ENCODE assay signal across 9 cellular contexts in the genomic region with DNA sequence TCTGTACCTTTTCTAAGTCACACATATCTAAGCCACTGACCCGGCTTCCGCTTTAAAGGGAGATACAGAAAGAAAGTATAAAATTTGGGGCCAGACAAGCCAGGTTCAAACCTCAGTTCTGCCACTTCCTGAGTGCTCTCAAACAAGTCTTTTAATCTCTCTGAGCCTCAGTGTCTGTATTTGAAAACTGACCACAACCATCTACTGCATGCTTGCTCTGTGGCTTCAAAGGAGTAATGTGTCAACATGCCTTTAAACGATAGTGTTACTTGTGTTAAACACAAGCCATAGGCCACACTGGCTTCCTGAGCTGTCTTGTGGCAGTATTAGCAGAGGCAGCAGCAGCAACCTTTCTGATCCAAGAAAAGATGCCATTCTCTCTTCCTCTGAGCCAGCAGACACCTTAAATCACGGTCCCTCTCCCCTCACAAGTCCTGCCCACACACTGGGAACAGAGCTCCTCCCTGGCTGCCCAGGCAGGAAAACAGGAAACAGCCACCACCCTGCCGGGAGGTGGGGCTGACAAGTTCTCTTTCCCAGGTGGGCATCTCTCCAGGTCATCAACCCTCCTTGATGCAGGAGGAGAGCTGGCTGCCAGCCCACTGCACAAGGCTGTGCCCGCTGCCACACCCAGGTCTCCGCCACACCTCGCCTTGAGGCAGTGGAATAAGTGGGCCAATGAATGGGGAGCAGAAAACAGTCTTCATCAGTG. TPM values are rescaled to one million over a fixed set of nuclear protein-coding genes. Genes with fewer than 3 reads are reported as not detected.
DNase-seq lines count a peak whose midpoint lies in the region; ATAC-seq, FAIRE-seq and TF ChIP-seq lines count a peak whose summit lies in the region.
"Had no signal": no experiment of that assay in that cellular context is flagged by ENCODE, and none has a peak within 500 bp of the region (broad histone marks: within the 10 kb centered on the region; RNA-seq: fewer than 3 reads in every experiment).

No MANE protein-coding gene starts in this region.

- DNase-seq in Right ventricle myocardium superior (peak; percentile 68), right atrium auricular region (ENCODE audit: low spot score) (no peak), fibroblast of lung (ENCODE audit: low read depth in 2 of 2) (peak in 1 of 2 donors; percentile 88), spleen (peak; percentile 78), GM19239 (ENCODE audit: insufficient read length, low spot score) (no peak), NCI-H187 (lab: John Stamatoyannopoulos, UW) (no peak), sigmoid colon (no peak)
- no peak for DNase-seq in T-helper 2 cell treated with Interferon-gamma antibody and Interleukin-4, amounts not matched to agents 5 μg/mL and 100 μg/mL, for 36 hours (ENCODE audit: low spot score)

- 41 to 53% (median 48%) methylated on average over 7 to 8 of the region's 8 CpGs for WGBS in spleen, 5 donors
- 33 to 45% methylated on average over 8 of the region's 8 CpGs for WGBS in sigmoid colon, 2 donors

- no peaks in the 10 kb centered on the region for H3K36me3 ChIP-seq in right atrium auricular region
- peaks cover 1% of the 10 kb centered on the region for H3K36me3 ChIP-seq in fibroblast of lung (ENCODE audit: control insufficient read depth, insufficient read depth, low read length)
- H3K36me3 ChIP-seq in spleen = peaks cover 0 to 4% (median 0%) of the 10 kb centered on the region in 6 donors
- H3K36me3 ChIP-seq in sigmoid colon = no peaks in the 10 kb centered on the region

- peaks cover 14% of the 10 kb centered on the region for H3K4me1 Mint-ChIP-seq in T-helper 2 cell treated with Interferon-gamma antibody and Interleukin-4, amounts not matched to agents 5 μg/mL and 100 μg/mL, for 36 hours (ENCODE audit: low read depth)

- TF ChIP-seq CTCF in right atrium auricular region (IDR thresholded peaks at IDR 0.05) (no peak), fibroblast of lung (conservative IDR thresholded peaks at IDR 0.05 in 1 of 2, IDR thresholded peaks at IDR 0.05 in 1 of 2; ENCODE audit: low read depth in 1 of 2, low read length in 2 of 2) (no peak), spleen (IDR thresholded peaks at IDR 0.05 in 8 of 11, conservative IDR thresholded peaks at IDR 0.05 in 3 of 11) (no peak), sigmoid colon (IDR thresholded peaks at IDR 0.05) (no peak)

- no peak for TF ChIP-seq EP300 in sigmoid colon (IDR thresholded peaks at IDR 0.05)

- intact Hi-C loops in Right ventricle myocardium superior (cut with DNase I) = no loop called here
- intact Hi-C loops in spleen (cut with DNase I; ENCODE audit: low total_unique reads) = no loop called here
- intact Hi-C loops in sigmoid colon (cut with DNase I) = no loop called here

- no peak overlapping the region for H3K9ac ChIP-seq in fibroblast of lung (ENCODE audit: insufficient read depth, low read length)

- no peaks in the 10 kb centered on the region for H4K20me1 ChIP-seq in fibroblast of lung (ENCODE audit: control insufficient read depth, extremely low read depth, insufficient read depth, low read length)

- peak overlapping the region; percentile 81 for H2AFZ ChIP-seq in fibroblast of lung (ENCODE audit: low read length)

- H3K9me3 ChIP-seq in right atrium auricular region (no peaks in the 10 kb centered on the region), fibroblast of lung (ENCODE audit: control insufficient read depth, insufficient read depth, low read depth, low read length) (no peaks in the 10 kb centered on the region), spleen (no peaks in the 10 kb centered on the region), sigmoid colon (no peaks in the 10 kb centered on the region)

- H3K4me1 ChIP-seq in right atrium auricular region = peaks cover 0 to 18% of the 10 kb centered on the region in 2 donors
- H3K4me1 ChIP-seq in fibroblast of lung (ENCODE audit: control insufficient read depth, extremely low read depth, insufficient read depth, low read length) = peaks cover 18% of the 10 kb centered on the region
- H3K4me1 ChIP-seq in spleen = peaks cover 12 to 77% (median 37%) of the 10 kb centered on the region in 6 donors
- H3K4me1 ChIP-seq in sigmoid colon = no peaks in the 10 kb centered on the region

- H3K4me2 ChIP-seq in fibroblast of lung (ENCODE audit: extremely low read depth, insufficient read depth, low read length) = peak overlapping the region; percentile 7

- no peak overlapping the region for H3K4me3 ChIP-seq in right atrium auricular region
- H3K4me3 ChIP-seq in fibroblast of lung (replicated peaks in 1 of 4; ENCODE audit: control extremely low read depth in 1 of 4, insufficient read depth in 1 of 4, low read depth in 3 of 4, low read length in 4 of 4) = no peak overlapping the region
- H3K4me3 ChIP-seq in spleen = peak overlapping the region in 1 of 8 donors; percentile 23
- no peak overlapping the region for H3K4me3 ChIP-seq in sigmoid colon

- peak overlapping the region; percentile 75 for H3K27ac Mint-ChIP-seq in T-helper 2 cell treated with Interferon-gamma antibody and Interleukin-4, amounts not matched to agents 5 μg/mL and 100 μg/mL, for 36 hours

- no peaks in the 10 kb centered on the region for H3K79me2 ChIP-seq in fibroblast of lung (ENCODE audit: control insufficient read depth, insufficient read depth, low read length)

- no peak for FAIRE-seq in GM19239 (lab: Jason Lieb, UNC)

- no peaks in the 10 kb centered on the region for H3K36me3 Mint-ChIP-seq in T-helper 2 cell treated with Interferon-gamma antibody and Interleukin-4, amounts not matched to agents 5 μg/mL and 100 μg/mL, for 36 hours (ENCODE audit: low read depth)

- no peaks in the 10 kb centered on the region for H3K27me3 Mint-ChIP-seq in T-helper 2 cell treated with Interferon-gamma antibody and Interleukin-4, amounts not matched to agents 5 μg/mL and 100 μg/mL, for 36 hours (ENCODE audit: low read depth)

- H3K27me3 ChIP-seq in right atrium auricular region (no peaks in the 10 kb centered on the region), fibroblast of lung (ENCODE audit: control insufficient read depth, insufficient read depth, low read length) (no peaks in the 10 kb centered on the region), spleen (replicated peaks in 1 of 7) (no peaks in the 10 kb centered on the region), sigmoid colon (no peaks in the 10 kb centered on the region)

- peak overlapping the region in 1 of 2 donors; percentile 40 for H3K27ac ChIP-seq in right atrium auricular region
- peak overlapping the region; percentile 13 for H3K27ac ChIP-seq in fibroblast of lung (ENCODE audit: insufficient read depth, low read length)
- H3K27ac ChIP-seq in spleen = peak overlapping the region in 7 of 8 donors; percentile 46 to 82 (median 64)
- peak overlapping the region in 1 of 4 donors; percentile 10 for H3K27ac ChIP-seq in sigmoid colon

- H3K9me3 Mint-ChIP-seq in T-helper 2 cell treated with Interferon-gamma antibody and Interleukin-4, amounts not matched to agents 5 μg/mL and 100 μg/mL, for 36 hours = no peaks in the 10 kb centered on the region

- peak; percentile 56 for ATAC-seq in Right ventricle myocardium superior (ENCODE audit: poor library complexity)

- TF ChIP-seq POLR2A in spleen (IDR thresholded peaks at IDR 0.05) (no peak), sigmoid colon (IDR thresholded peaks at IDR 0.05) (no peak)

- peak overlapping the region; percentile 29 for H3K4me3 Mint-ChIP-seq in T-helper 2 cell treated with Interferon-gamma antibody and Interleukin-4, amounts not matched to agents 5 μg/mL and 100 μg/mL, for 36 hours

RNA-seq across cellular contexts. Expression of a gene that starts 10.7 kb away (rescaled TPM):
- total RNA-seq in Right ventricle myocardium superior = 15.6 TPM
- 10 to 100 TPM; 12.2 to 13.6 TPM for total RNA-seq in right atrium auricular region
- 15.2 and 27.2 TPM in 2 replicates for total RNA-seq in fibroblast of lung
- polyA plus RNA-seq in fibroblast of lung = 30.0 and 31.3 TPM in 2 replicates
- polyA plus RNA-seq in fibroblast of lung (2012) = 18.1 and 22.7 TPM in 2 replicates
- 49.9 and 55.8 TPM in 2 replicates for polyA minus RNA-seq in fibroblast of lung (ENCODE audit: low replicate concordance)
- 10 to 100 TPM; 32.0 to 52.6 (median 43.0) TPM for total RNA-seq in spleen
- 1 to 10 TPM; 3.4 to 6.4 (median 3.6) TPM for polyA plus RNA-seq in spleen
- 10 to 100 TPM in 1 of 4 donors, 1 to 10 TPM in 3; 7.2 to 11.9 (median 8.6) TPM for total RNA-seq in sigmoid colon
- polyA plus RNA-seq in sigmoid colon = 1 to 10 TPM; 1.2 to 4.6 (median 1.4) TPM

RNA-seq across cellular contexts. Expression of a gene that starts 44.0 kb away (rescaled TPM):
- total RNA-seq in Right ventricle myocardium superior = not detected
- total RNA-seq in right atrium auricular region = 1 to 10 TPM in 1 of 2 donors, under 1 TPM in 1; 0.93 to 3.3 TPM
- total RNA-seq in fibroblast of lung = 1.2 and 1.3 TPM in 2 replicates
- 0.94 and 1.5 TPM in 2 replicates for polyA plus RNA-seq in fibroblast of lung
- polyA plus RNA-seq in fibroblast of lung (2012) = 2.9 and 4.1 TPM in 2 replicates
- polyA minus RNA-seq in fibroblast of lung (ENCODE audit: low replicate concordance) = not detected in 2 replicates
- not detected for total RNA-seq in spleen
- under 1 TPM in 2 of 3 donors, not detected in 1; 0.35 to 0.41 TPM for polyA plus RNA-seq in spleen
- total RNA-seq in sigmoid colon = 1 to 10 TPM in 1 of 4 donors, not detected in 3; 3.3 TPM
- 1 to 10 TPM in 2 of 3 donors, not detected in 1; 1.8 to 3.0 TPM for polyA plus RNA-seq in sigmoid colon
- total RNA-seq: activated CD8-positive, alpha-beta memory T cell treated with anti-CD3 and anti-CD28 coated beads for 36 hours had no signal

Comparison
In these comparisons a context has a peak if more than half of its experiments do, and no peak if none do; other contexts are left out.
1. DNase-seq: peak in Right ventricle myocardium superior (single experiment) and spleen (single experiment); none in right atrium auricular region (single experiment), T-helper 2 cell treated with Interferon-gamma antibody and Interleukin-4, amounts not matched to agents 5 μg/mL and 100 μg/mL, for 36 hours (single experiment), GM19239 (single experiment), NCI-H187 (0 of 2) and sigmoid colon (single experiment).